10 cellular contexts compared by ENCODE assay signal in genomic region chr11:85661972-85662664, GRCh38. TPM values are rescaled to one million over a fixed set of nuclear protein-coding genes. Genes with fewer than 3 reads are reported as not detected.
A peak's percentile ranks its signal among the peaks of the same experiment; 100 is the strongest.
DNase-seq lines count a peak whose midpoint lies in the region; ATAC-seq, FAIRE-seq and TF ChIP-seq lines count a peak whose summit lies in the region.
"Had no signal": no experiment of that assay in that cellular context is flagged by ENCODE, and none has a peak within 500 bp of the region (broad histone marks: within the 10 kb centered on the region; RNA-seq: fewer than 3 reads in every experiment).

No MANE protein-coding gene starts in this region.

- peak overlapping the region; percentile 98 for H3K4me3 Mint-ChIP-seq in HFFc6
- peak overlapping the region; percentile 93 to 100 (median 96) for H3K4me3 Mint-ChIP-seq in brain

- H3K9me3 ChIP-seq in A549, result no peaks in the 10 kb centered on the region
- H3K9me3 ChIP-seq in mesodermal cell (ENCODE audit: control insufficient read depth, low read length), result no peaks in the 10 kb centered on the region

- no peak for ATAC-seq in A549
- no peak for ATAC-seq in HG02938 (IDR thresholded peaks at IDR 0.05; ENCODE audit: unreplicated experiment)
- ATAC-seq in HG03280 (IDR thresholded peaks at IDR 0.05; ENCODE audit: unreplicated experiment), result no peak

- no peak for TF ChIP-seq RAD21 in A549 (conservative IDR thresholded peaks at IDR 0.05 in 1 of 2, IDR thresholded peaks at IDR 0.05 in 1 of 2)

- TF ChIP-seq CTCF in A549 (IDR thresholded peaks at IDR 0.05) (no peak), HFFc6 (IDR thresholded peaks at IDR 0.05) (no peak), brain (conservative IDR thresholded peaks at IDR 0.05) (no peak)

- POLR2A ChIA-PET in A549 (lab: Yijun Ruan, JAX), result interaction anchor here (0.8 kb wide), 1 partner anchor 14 kb away, joined by 3 read pairs; the partner anchor contains the start of gene TMEM126A

- H3K36me3 ChIP-seq in mesodermal cell (ENCODE audit: control insufficient read depth, insufficient read depth, low read length), result peaks cover 10% of the 10 kb centered on the region

- H3K27me3 Mint-ChIP-seq in HFFc6 (ENCODE audit: insufficient read depth) (0 out of 2 replicates have a peak, but pooled peaks cover 3% of the 10 kb centered on the region), brain (peaks cover 25% of the 10 kb centered on the region)

- peak overlapping the region; percentile 87 for H3K4me3 ChIP-seq in A549
- H3K4me3 ChIP-seq in mesodermal cell (ENCODE audit: extremely low read depth, insufficient read depth, low read length, poor library complexity, severe bottlenecking), result peak overlapping the region; percentile 86

- no peak for TF ChIP-seq POLR2A in A549 (IDR thresholded peaks at IDR 0.05; ENCODE audit: low read length)

- no peak for FAIRE-seq in A549 (lab: Jason Lieb, UNC)

- DNase-seq in A549 (ENCODE audit: low read depth in 1 of 2, low spot score in 1 of 2), result no peak
- no peak for DNase-seq in HFFc6
- no peak for DNase-seq in GM19240 (ENCODE audit: insufficient read length, low spot score)
- DNase-seq in NCI-H1092 (lab: John Stamatoyannopoulos, UW), result no peak
- DNase-seq: amniotic stem cell; stimulated activated CD4-positive, alpha-beta T cell treated with anti-CD3 and anti-CD28 coated beads, Interleukin-2, amount 100 ng/mL, for 48 hours had no signal

- H3K27ac Mint-ChIP-seq in HFFc6 (peak overlapping the region; percentile 46; the same call in 1 of the 2 replicates), brain (peak overlapping the region in 3 of 5 experiments; percentile 43 to 98 (median 86))

- TF ChIP-seq EP300 in A549 (IDR thresholded peaks at IDR 0.05), result no peak

- H3K4me2 ChIP-seq in A549, result peak overlapping the region; percentile 94

- CTCF ChIA-PET in A549 (lab: Yijun Ruan, JAX), result no interaction called here

- H3K27ac ChIP-seq in A549 (no peak overlapping the region), mesodermal cell (ENCODE audit: low read depth, low read length, severe bottlenecking) (no peak overlapping the region)

- H3K4me1 ChIP-seq in A549, result peaks cover 46% of the 10 kb centered on the region
- no peaks in the 10 kb centered on the region for H3K4me1 ChIP-seq in mesodermal cell (ENCODE audit: control insufficient read depth, insufficient read depth, low read length, poor library complexity, severe bottlenecking)

- H3K4me1 Mint-ChIP-seq in HFFc6 (ENCODE audit: low read depth), result peaks cover 47% of the 10 kb centered on the region
- peaks cover 61% of the 10 kb centered on the region for H3K4me1 Mint-ChIP-seq in brain

- no peaks in the 10 kb centered on the region for H3K9me3 Mint-ChIP-seq in HFFc6
- H3K9me3 Mint-ChIP-seq in brain, result no peaks in the 10 kb centered on the region

- 5% methylated on average over 4 of the region's 4 CpGs for WGBS in A549 (ENCODE audit: missing lambda C conversion rate)
- no CpG with 5 or more reads among the region's 4 CpGs for WGBS in mesodermal cell (ENCODE audit: insufficient coverage in 2 of 2), 2 experiments

- H3K36me3 Mint-ChIP-seq in HFFc6 (ENCODE audit: low read depth) (peaks cover 56% of the 10 kb centered on the region), brain (peaks cover 49% of the 10 kb centered on the region)

TF ChIP-seq in A549, 52 proteins besides CTCF, POLR2A, EP300 and RAD21:
- TF ChIP-seq NR3C1 (IDR thresholded peaks at IDR 0.05) (no peak), ZNF302 (CRISPR knock-in tag; IDR thresholded peaks at IDR 0.05) (no peak), NPAS2 (CRISPR knock-in tag; IDR thresholded peaks at IDR 0.05; ENCODE audit: borderline replicate concordance) (no peak), MAFK (IDR thresholded peaks at IDR 0.05; ENCODE audit: partially characterized antibody) (no peak), SREBF2 (IDR thresholded peaks at IDR 0.05) (no peak), RFX5 (IDR thresholded peaks at IDR 0.05) (no peak), BHLHE40 (IDR thresholded peaks at IDR 0.05; ENCODE audit: low read depth, low read length) (no peak), CBX2 (IDR thresholded peaks at IDR 0.05; ENCODE audit: borderline replicate concordance, low read depth) (no peak), EHMT2 (IDR thresholded peaks at IDR 0.05; ENCODE audit: low read depth) (no peak), CBX8 (IDR thresholded peaks at IDR 0.05) (no peak), USF2 (IDR thresholded peaks at IDR 0.05) (no peak), SMC3 (IDR thresholded peaks at IDR 0.05) (no peak)

RNA-seq across cellular contexts. Expression of gene CREBZF, which starts 2.8 kb away (rescaled TPM):
- polyA plus RNA-seq in A549 (2011; rRNA removed) (58.5 and 61.8 TPM in 2 replicates), A549 (2017; fragmentation: RNase III; extraction: RNeasy Plus Mini Kit Qiagen cat#74134 plus additional on column Dnase treatment) (48.2 to 58.6 TPM (median 57.8 TPM) in 3 replicates), brain (ENCODE audit: insufficient read depth, low read depth, low replicate concordance) (21.7 TPM)
- polyA plus RNA-seq in A549 (2012; cell fraction: cytosol; rRNA removed), result 30.7 and 32.7 TPM in 2 replicates
- polyA plus RNA-seq in A549 (2012; cell fraction: nucleus; rRNA removed), result 99.6 and 113 TPM in 2 replicates
- 29.4 and 31.3 TPM in 2 replicates for polyA minus RNA-seq in A549 (2011; rRNA and poly(A)+ RNA removed)
- total RNA-seq in HFFc6 (2021; fragmentation: NEBNext Ultra II Directional; extraction: Animal tissue kit (Norgen Biotek cat#: 25700)), result 10 to 100 TPM; 16.1 to 18.9 (median 18.5) TPM
- polyA plus RNA-seq in mesodermal cell (2013, experiment 1 of 2), result 26.9 TPM
- polyA plus RNA-seq in mesodermal cell (2013, experiment 2 of 2), result 31.2 TPM

RNA-seq across cellular contexts. Expression of gene TMEM126A, which starts 14.4 kb away (rescaled TPM):
- polyA plus RNA-seq in A549 (2011; rRNA removed) (101 and 123 TPM in 2 replicates), A549 (2017; fragmentation: RNase III; extraction: RNeasy Plus Mini Kit Qiagen cat#74134 plus additional on column Dnase treatment) (74.9 to 79.4 TPM (median 76.2 TPM) in 3 replicates), brain (ENCODE audit: insufficient read depth, low read depth, low replicate concordance) (28.8 TPM)
- 34.9 and 41.4 TPM in 2 replicates for polyA plus RNA-seq in A549 (2012; cell fraction: cytosol; rRNA removed)
- polyA plus RNA-seq in A549 (2012; cell fraction: nucleus; rRNA removed), result 7.9 and 9.4 TPM in 2 replicates
- 9.0 and 11.4 TPM in 2 replicates for polyA minus RNA-seq in A549 (2011; rRNA and poly(A)+ RNA removed)
- total RNA-seq in HFFc6 (2021; fragmentation: NEBNext Ultra II Directional; extraction: Animal tissue kit (Norgen Biotek cat#: 25700)), result 10 to 100 TPM; 32.0 to 52.4 (median 48.2) TPM
- 28.2 TPM for polyA plus RNA-seq in mesodermal cell (2013, experiment 1 of 2)
- 36.6 TPM for polyA plus RNA-seq in mesodermal cell (2013, experiment 2 of 2)

RNA-seq across cellular contexts. Expression of gene CCDC89, which starts 23.9 kb away (rescaled TPM):
- polyA plus RNA-seq in A549 (2011; rRNA removed) (0.05 and 0.07 TPM in 2 replicates), A549 (2017; fragmentation: RNase III; extraction: RNeasy Plus Mini Kit Qiagen cat#74134 plus additional on column Dnase treatment) (not detected in 3 replicates), brain (ENCODE audit: insufficient read depth, low read depth, low replicate concordance) (2.3 TPM)
- 0.03 TPM in 2 replicates for polyA plus RNA-seq in A549 (2012; cell fraction: cytosol; rRNA removed)
- polyA plus RNA-seq in A549 (2012; cell fraction: nucleus; rRNA removed), result 0.09 and 0.13 TPM in 2 replicates
- polyA minus RNA-seq in A549 (2011; rRNA and poly(A)+ RNA removed), result 0.29 and 0.33 TPM in 2 replicates
- total RNA-seq in HFFc6 (2021; fragmentation: NEBNext Ultra II Directional; extraction: Animal tissue kit (Norgen Biotek cat#: 25700)), result 1 to 10 TPM; 1.7 to 3.5 (median 2.8) TPM
- not detected for polyA plus RNA-seq in mesodermal cell (2013, experiment 1 of 2)
- polyA plus RNA-seq in mesodermal cell (2013, experiment 2 of 2), result not detected

RNA-seq across cellular contexts. Expression of gene TMEM126B, which starts 33.7 kb away (rescaled TPM):
- polyA plus RNA-seq in A549 (2011; rRNA removed), result 88.9 and 114 TPM in 2 replicates
- polyA plus RNA-seq in A549 (2012; cell fraction: cytosol; rRNA removed), result 27.6 and 30.6 TPM in 2 replicates
- polyA plus RNA-seq in A549 (2012; cell fraction: nucleus; rRNA removed), result 10.0 and 25.9 TPM in 2 replicates
- 70.6 to 82.4 TPM (median 75.0 TPM) in 3 replicates for polyA plus RNA-seq in A549 (2017; fragmentation: RNase III; extraction: RNeasy Plus Mini Kit Qiagen cat#74134 plus additional on column Dnase treatment)
- polyA minus RNA-seq in A549 (2011; rRNA and poly(A)+ RNA removed), result 10.7 and 15.5 TPM in 2 replicates
- total RNA-seq in HFFc6 (2021; fragmentation: NEBNext Ultra II Directional; extraction: Animal tissue kit (Norgen Biotek cat#: 25700)), result 10 to 100 TPM; 44.0 to 50.5 (median 46.6) TPM
- polyA plus RNA-seq in brain (ENCODE audit: insufficient read depth, low read depth, low replicate concordance), result 21.0 TPM
- 57.3 TPM for polyA plus RNA-seq in mesodermal cell (2013, experiment 1 of 2)
- polyA plus RNA-seq in mesodermal cell (2013, experiment 2 of 2), result 58.0 TPM

RNA-seq across cellular contexts. Expression of gene DLG2, which starts 35.0 kb away (rescaled TPM):
- polyA plus RNA-seq in A549 (2011; rRNA removed) (0.66 and 0.79 TPM in 2 replicates), A549 (2017; fragmentation: RNase III; extraction: RNeasy Plus Mini Kit Qiagen cat#74134 plus additional on column Dnase treatment) (0.26 to 0.40 TPM (median 0.31 TPM) in 3 replicates), brain (ENCODE audit: insufficient read depth, low read depth, low replicate concordance) (12.9 TPM)
- polyA plus RNA-seq in A549 (2012; cell fraction: cytosol; rRNA removed), result 0.12 and 0.19 TPM in 2 replicates
- 0.11 and 0.13 TPM in 2 replicates for polyA plus RNA-seq in A549 (2012; cell fraction: nucleus; rRNA removed)
- 0.73 and 0.99 TPM in 2 replicates for polyA minus RNA-seq in A549 (2011; rRNA and poly(A)+ RNA removed)
- total RNA-seq in HFFc6 (2021; fragmentation: NEBNext Ultra II Directional; extraction: Animal tissue kit (Norgen Biotek cat#: 25700)), result under 1 TPM in 5 of 6 experiments, not detected in 1; 0.39 to 1.00 (median 0.80) TPM
- polyA plus RNA-seq in mesodermal cell (2013, experiment 1 of 2), result 2.0 TPM
- polyA plus RNA-seq in mesodermal cell (2013, experiment 2 of 2), result 5.1 TPM
